In the genomic region with DNA sequence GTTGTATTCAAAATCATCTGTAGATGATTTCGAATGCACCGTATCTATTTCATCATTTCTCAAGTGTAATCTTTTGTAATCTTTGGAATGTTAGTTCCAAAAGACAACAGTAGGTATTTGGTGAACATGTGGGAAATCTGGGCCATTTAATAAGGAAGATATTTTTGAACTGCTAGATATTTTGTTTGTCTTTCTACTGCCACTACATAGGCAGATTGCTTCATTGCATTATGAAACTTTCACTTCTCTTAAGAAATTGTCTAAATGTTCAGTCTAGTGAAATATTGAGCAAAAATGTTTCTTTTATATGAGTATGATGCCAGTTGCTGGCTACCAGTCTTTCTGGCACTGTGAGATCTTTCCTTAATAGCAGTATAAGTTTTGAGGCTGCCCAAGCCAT, we compare ENCODE assay signal across 26 cellular contexts.
A peak's percentile ranks its signal among the peaks of the same experiment; 100 is the strongest.
DNase-seq lines count a peak whose midpoint lies in the region; TF ChIP-seq lines count a peak whose summit lies in the region.
"Had no signal": no experiment of that assay in that cellular context is flagged by ENCODE, and none has a peak within 500 bp of the region (broad histone marks: within the 10 kb centered on the region; RNA-seq: fewer than 3 reads in every experiment).

No MANE protein-coding gene starts in this region.

- TF ChIP-seq CTCF in OCI-LY3 (IDR thresholded peaks at IDR 0.05; ENCODE audit: low read depth, low read length) (no peak), fibroblast of mammary gland (conservative IDR thresholded peaks at IDR 0.05; ENCODE audit: control insufficient read depth, insufficient read depth, low read depth, low read length) (no peak), vagina (IDR thresholded peaks at IDR 0.05) (no peak)

- H3K79me2 ChIP-seq in OCI-LY3 (ENCODE audit: low read length): no peaks in the 10 kb centered on the region

- no peak overlapping the region for H2AFZ ChIP-seq in OCI-LY3 (ENCODE audit: low read depth, low read length)

- H4K20me1 ChIP-seq in OCI-LY3 (ENCODE audit: insufficient read depth, low read length): no peaks in the 10 kb centered on the region

- peak overlapping the region; percentile 50 for H3K4me2 ChIP-seq in OCI-LY3 (ENCODE audit: low read length)

- H3K4me1 ChIP-seq in OCI-LY3 (ENCODE audit: low read length) (peaks cover 49% of the 10 kb centered on the region), vagina (no peaks in the 10 kb centered on the region)
- H3K4me1 ChIP-seq: left ventricle myocardium inferior, right atrium auricular region, spleen had no signal

- H3K27me3 ChIP-seq in OCI-LY3 (ENCODE audit: low read depth, low read length): no peaks in the 10 kb centered on the region
- H3K27me3 ChIP-seq in vagina: no peaks in the 10 kb centered on the region
- H3K27me3 ChIP-seq: brain microvascular endothelial cell, MG63, right atrium auricular region, spleen had no signal

- peak overlapping the region; percentile 48 for H3K27ac ChIP-seq in OCI-LY3 (ENCODE audit: low read length)
- H3K27ac ChIP-seq in vagina: no peak overlapping the region
- H3K27ac ChIP-seq: brain microvascular endothelial cell, left ventricle myocardium inferior, right atrium auricular region, spleen had no signal

- H3K9ac ChIP-seq in OCI-LY3 (ENCODE audit: low read length): no peak overlapping the region

- DNase-seq in MV-4-11 (lab: John Stamatoyannopoulos, UW) (peak; percentile 48), fibroblast of mammary gland (ENCODE audit: low read depth) (peak; percentile 3), skeletal muscle cell (ENCODE audit: low read depth) (peak; percentile 15), vagina (ENCODE audit: extremely low spot score in 2 of 2) (no peak), NCI-H2029 treated with DMSO at 0.1 percent for 48 hours (lab: John Stamatoyannopoulos, UW) (no peak), NCI-H2196 (lab: John Stamatoyannopoulos, UW; ENCODE audit: unreplicated experiment) (no peak)
- DNase-seq: activated CD4-positive, alpha-beta T cell treated with anti-CD3 and anti-CD28 coated beads for 36 hours; activated CD8-positive, alpha-beta T cell treated with anti-CD3 and anti-CD28 coated beads for 36 hours; activated naive CD4-positive, alpha-beta T cell treated with anti-CD3 and anti-CD28 coated beads, Interleukin-2, amount 10 ng/mL, durations not matched to agents 7 days and 5 days; amniotic stem cell; brain microvascular endothelial cell; glutamatergic neuron; H9; KBM-7; left ventricle myocardium inferior; mesenchymal stem cell; MG63; NCI-H1436 treated with DMSO at 0.1 percent for 48 hours; PC-3; posterior cingulate gyrus; spleen; stimulated activated CD4-positive, alpha-beta T cell treated with anti-CD3 and anti-CD28 coated beads, Interleukin-2, amount 100 ng/mL, for 24 hours; stimulated activated CD8-positive, alpha-beta memory T cell treated with anti-CD3 and anti-CD28 coated beads, Interleukin-4, amount 100 ng/mL, for 48 hours; stimulated activated naive CD8-positive, alpha-beta T cell treated with anti-CD3 and anti-CD28 coated beads, Interleukin-15, amount 100 ng/mL, for 72 hours had no signal

- H3K36me3 ChIP-seq in OCI-LY3 (replicated peaks; ENCODE audit: low read depth, low read length) (no peaks in the 10 kb centered on the region), vagina (no peaks in the 10 kb centered on the region)
- H3K36me3 ChIP-seq: brain microvascular endothelial cell, left ventricle myocardium inferior, MG63, right atrium auricular region, spleen had no signal

- no peaks in the 10 kb centered on the region for H3K9me3 ChIP-seq in OCI-LY3 (ENCODE audit: insufficient read depth, low read length)
- no peaks in the 10 kb centered on the region for H3K9me3 ChIP-seq in vagina
- H3K9me3 ChIP-seq: left ventricle myocardium inferior, MG63, right atrium auricular region, spleen had no signal

- intact Hi-C loops in vagina (cut with DNase I): no loop called here

- TF ChIP-seq POLR2A in vagina (IDR thresholded peaks at IDR 0.05): no peak

- H3K4me3 ChIP-seq in OCI-LY3 (ENCODE audit: low read length): no peak overlapping the region
- H3K4me3 ChIP-seq in fibroblast of mammary gland (ENCODE audit: control insufficient read depth, low read depth, low read length): no peak overlapping the region
- no peak overlapping the region for H3K4me3 ChIP-seq in skeletal muscle cell (ENCODE audit: low read depth, low read length)
- no peak overlapping the region for H3K4me3 ChIP-seq in vagina
- H3K4me3 ChIP-seq: left ventricle myocardium inferior, MG63, right atrium auricular region, spleen had no signal

Comparison
In these comparisons a context has a peak if more than half of its experiments do, and no peak if none do; other contexts are left out.
1. DNase-seq: peak in MV-4-11 (single experiment), fibroblast of mammary gland (single experiment) and skeletal muscle cell (single experiment); none in vagina (0 of 2), NCI-H2029 treated with DMSO at 0.1 percent for 48 hours (single experiment) and NCI-H2196 (single experiment).